ENCODE assay signal across 9 cellular contexts in the genomic region with DNA sequence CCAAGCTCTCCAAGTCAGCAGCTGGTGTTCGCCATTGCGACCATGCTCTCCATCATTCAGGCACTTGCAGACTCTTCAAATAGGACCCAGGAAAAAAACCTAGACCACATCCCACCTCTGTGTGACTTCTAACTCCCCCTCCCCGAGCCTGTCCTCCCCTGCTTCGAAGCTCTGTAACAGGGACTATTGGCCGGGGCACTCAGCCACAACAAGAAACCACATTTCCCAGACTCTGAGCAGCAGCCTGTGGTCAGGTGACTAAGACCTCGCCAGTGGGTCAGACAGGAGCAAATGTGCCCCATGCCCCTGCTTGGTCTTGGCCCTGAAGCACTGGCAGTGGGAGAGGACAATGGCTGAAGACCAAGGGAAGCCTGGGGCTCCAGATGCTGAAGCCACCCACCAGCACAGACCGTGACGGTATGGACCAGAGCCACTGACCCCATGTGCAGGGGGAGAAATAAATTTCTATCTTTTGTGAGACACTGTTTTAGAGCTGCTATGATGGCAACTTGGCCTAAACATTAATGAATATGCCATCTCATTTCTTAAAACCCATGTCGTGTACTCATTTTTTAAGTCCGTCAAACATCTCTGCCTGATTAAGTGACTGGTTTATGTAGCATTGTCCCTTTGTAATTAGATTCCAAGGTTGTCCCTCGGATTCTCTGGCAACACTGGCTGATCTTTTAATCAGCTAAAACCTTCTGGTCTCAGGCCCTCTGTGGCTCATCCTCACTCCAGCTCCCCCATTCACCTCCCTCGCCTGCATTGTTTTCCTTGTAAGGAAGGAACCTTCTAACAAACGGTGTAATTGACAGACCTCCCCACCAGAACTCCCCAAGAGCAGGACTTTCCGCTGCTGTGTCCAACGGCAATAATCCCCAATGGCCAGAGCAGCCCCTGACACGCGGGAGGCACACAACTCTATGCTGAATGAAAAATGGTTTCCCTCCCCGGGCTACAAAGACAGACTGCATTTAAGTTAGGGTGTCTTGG.
DNase-seq lines count a peak whose midpoint lies in the region; ATAC-seq and TF ChIP-seq lines count a peak whose summit lies in the region.
"Had no signal": no experiment of that assay in that cellular context is flagged by ENCODE, and none has a peak within 500 bp of the region (broad histone marks: within the 10 kb centered on the region; RNA-seq: fewer than 3 reads in every experiment).

No MANE protein-coding gene starts in this region.

- peaks cover 37% of the 10 kb centered on the region for H3K9me1 ChIP-seq in IMR-90 (ENCODE audit: insufficient read depth, low read length)

- H2BK120ac ChIP-seq in IMR-90 (ENCODE audit: low read depth, low read length): no peak overlapping the region; the same call in none of the 2 replicates

- POLR2A ChIA-PET in IMR-90 (lab: Charles Lee; ENCODE audit: unreplicated experiment): interaction anchor here (0.6 kb wide), 1 partner anchor 24 kb away, joined by 4 read pairs; no protein-coding TSS in a partner anchor

- H3K9ac ChIP-seq in DND-41 (ENCODE audit: low read depth, low read length) (no peak overlapping the region), IMR-90 (ENCODE audit: low read depth, low read length) (no peak overlapping the region)
- H3K9ac ChIP-seq: KMS-11 had no signal

- ATAC-seq in DND-41 (ENCODE audit: insufficient read depth, low read depth) (no peak), GM21367 (IDR thresholded peaks at IDR 0.05; ENCODE audit: unreplicated experiment) (peak; percentile 28), IMR-90 (ENCODE audit: low read depth) (no peak)

- intact Hi-C loops in IMR-90 (cut with micrococcal nuclease): no loop called here

- peak overlapping the region; percentile 73 for H2AK9ac ChIP-seq in IMR-90 (replicated peaks; ENCODE audit: low read depth, low read length, poor library complexity)

- no peak overlapping the region for H4K5ac ChIP-seq in IMR-90 (ENCODE audit: low read depth, low read length)

- H3K4me1 Mint-ChIP-seq in brain: peaks cover 72% of the 10 kb centered on the region

- H3K9me3 ChIP-seq in DND-41 (ENCODE audit: insufficient read depth, low read length, severe bottlenecking) (no peaks in the 10 kb centered on the region), IMR-90 (ENCODE audit: control insufficient read depth, insufficient read depth, low read length) (no peaks in the 10 kb centered on the region)

- H3K4me1 ChIP-seq in DND-41 (ENCODE audit: insufficient read depth, low read length) (peaks cover 38% of the 10 kb centered on the region), IMR-90 (ENCODE audit: control insufficient read depth, insufficient read depth, low read length) (peaks cover 28% of the 10 kb centered on the region)

- H3K18ac ChIP-seq in IMR-90 (ENCODE audit: low read depth, low read length): no peak overlapping the region

- no peak overlapping the region for H3K4me2 ChIP-seq in DND-41 (ENCODE audit: insufficient read depth, low read length)
- H3K4me2 ChIP-seq in IMR-90 (ENCODE audit: low read depth, low read length): no peak overlapping the region
- H3K4me2 ChIP-seq: KMS-11 had no signal

- BruUV-seq in IMR-90 (replicated peaks; lab: Mats Ljungman, UMichigan): no TSS peak

- TF ChIP-seq CTCF in DND-41 (IDR thresholded peaks at IDR 0.05; ENCODE audit: borderline replicate concordance, extremely low read depth, low read length, poor library complexity, severe bottlenecking): no peak
- no peak for TF ChIP-seq CTCF in IMR-90 (conservative IDR thresholded peaks at IDR 0.05; ENCODE audit: low read depth, low read length)
- TF ChIP-seq CTCF in brain (conservative IDR thresholded peaks at IDR 0.05): no peak

- H3K4me3 Mint-ChIP-seq in brain: peak overlapping the region in 1 of 5 experiments; percentile 11

- in situ Hi-C loops in IMR-90 (cut with MboI; ENCODE audit: low sequenced_read_pairs): no loop called here

- H2AFZ ChIP-seq in DND-41 (ENCODE audit: low read depth, low read length) (no peak overlapping the region), IMR-90 (replicated peaks; ENCODE audit: low read length, poor library complexity) (peak overlapping the region; percentile 40)

- H3K9me3 Mint-ChIP-seq in brain: no peaks in the 10 kb centered on the region

- CTCF ChIA-PET in IMR-90 (lab: Yijun Ruan, JAX): no interaction called here

- H3K4me3 ChIP-seq in DND-41 (ENCODE audit: low read depth in 1 of 2, low read length in 2 of 2): no peak overlapping the region
- no peak overlapping the region for H3K4me3 ChIP-seq in IMR-90 (ENCODE audit: insufficient read depth, low read depth, low read length)

- H3K27ac ChIP-seq in DND-41 (ENCODE audit: low read length) (peak overlapping the region; percentile 9), IMR-90 (ENCODE audit: insufficient read depth, low read length) (no peak overlapping the region)
- H3K27ac ChIP-seq: KMS-11 had no signal

- DNase-seq in DND-41 (no peak), IMR-90 (peak; percentile 36), NCI-H446 treated with DMSO at 0.1 percent for 48 hours (lab: John Stamatoyannopoulos, UW) (no peak), cerebellar cortex (ENCODE audit: low spot score) (no peak)
- peak; percentile 17 for DNase-seq in stimulated activated CD8-positive, alpha-beta memory T cell treated with anti-CD3 and anti-CD28 coated beads, Interleukin-12 subunit alpha, Interleukin-12 subunit beta, amount 100 ng/mL, for 4 hours (ENCODE audit: low read depth)
- DNase-seq in effector CD8-positive, alpha-beta T cell (lab: John Stamatoyannopoulos, UW): no peak

- no peak overlapping the region for H2BK15ac ChIP-seq in IMR-90 (ENCODE audit: low read depth, low read length)

- H3K36me3 ChIP-seq in DND-41 (ENCODE audit: insufficient read depth, low read length) (peaks cover 46% of the 10 kb centered on the region), IMR-90 (ENCODE audit: control insufficient read depth, insufficient read depth, low read length) (peaks cover 20% of the 10 kb centered on the region)

- no peak overlapping the region for H3K56ac ChIP-seq in IMR-90 (ENCODE audit: extremely low read depth, insufficient read depth, low read length)

- peak overlapping the region; percentile 23; the same call in 1 of the 2 replicates for H4K91ac ChIP-seq in IMR-90 (ENCODE audit: insufficient read depth, low read depth, low read length)

- peak overlapping the region; percentile 24 for H3K23ac ChIP-seq in IMR-90 (ENCODE audit: low read depth, low read length)

- H3K27me3 Mint-ChIP-seq in brain: no peaks in the 10 kb centered on the region

- H4K20me1 ChIP-seq in DND-41 (ENCODE audit: insufficient read depth, low read length): peaks cover 63% of the 10 kb centered on the region
- peaks cover 42% of the 10 kb centered on the region for H4K20me1 ChIP-seq in IMR-90 (ENCODE audit: insufficient read depth, low read length)

- H2AK5ac ChIP-seq in IMR-90 (ENCODE audit: low read depth, low read length): peak overlapping the region; percentile 73

- H2BK20ac ChIP-seq in IMR-90 (ENCODE audit: low read depth, low read length): peak overlapping the region; percentile 24; the same call in 1 of the 2 replicates

- WGBS in IMR-90 (ENCODE audit: extremely low coverage in 2 of 2, insufficient read length in 1 of 2), 2 experiments: 72% methylated on average over 3 of the region's 18 CpGs; no CpG with 5 or more reads in 1 of the 2 experiments

- H2BK5ac ChIP-seq in IMR-90 (ENCODE audit: low read depth, low read length, poor library complexity, severe bottlenecking): no peak overlapping the region

- peak overlapping the region; percentile 36 for H3K4ac ChIP-seq in IMR-90 (ENCODE audit: low read depth, low read length)

- peak overlapping the region; percentile 27 to 79 (median 57) for H3K27ac Mint-ChIP-seq in brain

- no peak for TF ChIP-seq RAD21 in IMR-90 (IDR thresholded peaks at IDR 0.05; ENCODE audit: low read length)

- dilution Hi-C loops in IMR-90 (cut with HindIII; ENCODE audit: low sequenced_read_pairs, unreplicated experiment): no loop called here

- no peak for TF ChIP-seq POLR2A in IMR-90 (IDR thresholded peaks at IDR 0.05; ENCODE audit: low read depth, low read length)

- H3K27me3 ChIP-seq in DND-41 (ENCODE audit: insufficient read depth, low read length, poor library complexity) (no peaks in the 10 kb centered on the region), IMR-90 (ENCODE audit: control insufficient read depth, insufficient read depth, low read length) (no peaks in the 10 kb centered on the region)

- peaks cover 12% of the 10 kb centered on the region for H3K36me3 Mint-ChIP-seq in brain

- peaks cover 63% of the 10 kb centered on the region for H3K79me2 ChIP-seq in DND-41 (ENCODE audit: insufficient read depth, low read length)

- H4K8ac ChIP-seq in IMR-90 (ENCODE audit: low read depth in 2 of 2, low read length in 2 of 2): peak overlapping the region in 1 of 2 experiments; percentile 35; a peak in 1 of 4 replicates

- H3K79me1 ChIP-seq in IMR-90 (ENCODE audit: low read depth in 1 of 2, low read length in 2 of 2): peaks cover 29 to 90% of the 10 kb centered on the region in 2 experiments

- peak overlapping the region; percentile 72 for H3K14ac ChIP-seq in IMR-90 (replicated peaks; ENCODE audit: low read depth, low read length)

TF ChIP-seq in IMR-90, 13 proteins besides CTCF, POLR2A, EP300 and RAD21:
- no peak for TF ChIP-seq NFE2L2 (IDR thresholded peaks at IDR 0.05; ENCODE audit: low read depth, low read length)
- TF ChIP-seq MAFK (IDR thresholded peaks at IDR 0.05; ENCODE audit: low read depth, low read length): no peak
- no peak for TF ChIP-seq FOS (IDR thresholded peaks at IDR 0.05; ENCODE audit: low read depth, low read length)
- peak; percentile 30; the same call in 1 of the 2 replicates for TF ChIP-seq USF2 (IDR thresholded peaks at IDR 0.05; ENCODE audit: low read depth, low read length)

Comparison
In these comparisons a context has a peak if more than half of its experiments do, and no peak if none do; other contexts are left out.
1. DNase-seq: peak in IMR-90 (single experiment) and stimulated activated CD8-positive, alpha-beta memory T cell treated with anti-CD3 and anti-CD28 coated beads, Interleukin-12 subunit alpha, Interleukin-12 subunit beta, amount 100 ng/mL, for 4 hours (single experiment); none in DND-41 (single experiment), effector CD8-positive, alpha-beta T cell (single experiment), NCI-H446 treated with DMSO at 0.1 percent for 48 hours (single experiment) and cerebellar cortex (single experiment).